Comparison of ENCODE assay signal across 8 cellular contexts in the genomic region with DNA sequence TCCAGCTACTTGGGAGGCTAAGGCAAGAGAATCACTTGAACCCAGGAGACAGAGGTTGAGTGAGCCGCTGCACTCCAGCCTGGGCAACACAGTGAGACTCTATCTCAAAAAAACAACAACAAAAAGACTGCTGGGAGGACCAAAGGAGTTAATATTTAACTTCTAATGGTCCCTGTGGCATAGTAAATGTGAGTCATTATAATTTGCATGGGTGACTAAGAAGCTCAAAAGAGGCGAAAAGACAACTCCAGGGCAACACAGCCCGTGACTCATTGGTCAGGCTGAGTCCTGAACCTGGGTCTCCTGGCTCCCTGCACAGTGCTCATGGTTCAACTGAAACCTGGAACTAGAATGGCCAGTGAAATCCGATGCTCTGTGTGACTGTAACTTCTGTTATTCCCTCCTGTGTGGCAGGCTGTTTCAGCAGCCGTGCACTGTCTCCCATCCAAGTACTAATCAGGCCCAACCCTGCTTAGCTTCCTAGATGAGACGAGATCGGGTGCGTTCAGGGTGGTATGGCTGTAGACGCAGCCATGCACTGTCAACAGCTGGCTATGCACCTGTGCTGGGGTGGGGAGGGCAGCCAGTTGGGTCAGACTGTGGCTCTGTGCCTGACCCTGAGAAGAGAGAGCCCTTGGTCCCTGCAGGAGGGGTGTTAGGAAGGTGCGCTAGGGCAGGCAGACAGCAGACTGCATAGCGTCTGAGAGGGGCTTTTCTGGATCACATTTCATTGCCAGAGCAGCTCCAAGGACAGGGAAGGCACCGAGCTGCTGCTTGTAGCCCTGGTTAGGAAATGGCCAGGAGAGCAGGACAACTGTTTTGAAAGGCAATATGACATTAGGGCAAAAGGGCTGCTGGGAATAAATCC.
DNase-seq lines count a peak whose midpoint lies in the region; ATAC-seq, FAIRE-seq and TF ChIP-seq lines count a peak whose summit lies in the region.

No MANE protein-coding gene starts in this region.

- FAIRE-seq in urothelium cell line (lab: Jason Lieb, UNC): peak; percentile 35

- no peak for TF ChIP-seq CTCF in cardiac fibroblast (IDR thresholded peaks at IDR 0.05; ENCODE audit: low read depth, low read length)

- ATAC-seq in HG03439 (IDR thresholded peaks at IDR 0.05; ENCODE audit: unreplicated experiment): peak; percentile 49

- no peak overlapping the region for H3K4me3 ChIP-seq in cardiac fibroblast (replicated peaks in 1 of 2; ENCODE audit: low read depth in 2 of 2, low read length in 2 of 2)

- peak; percentile 18 for DNase-seq in stimulated activated CD4-positive, alpha-beta T cell treated with anti-CD3 and anti-CD28 coated beads, Interleukin-15, amount 100 ng/mL, for 24 hours
- DNase-seq in stimulated activated CD4-positive, alpha-beta T cell treated with anti-CD3 and anti-CD28 coated beads, Interleukin-2, amount 100 ng/mL, for 48 hours: no peak
- DNase-seq in cardiac fibroblast (ENCODE audit: low read depth in 2 of 2): peak; percentile 34 to 56
- peak; percentile 74 for DNase-seq in urothelium cell line (ENCODE audit: low spot score)
- no peak for DNase-seq in NCI-H187 (lab: John Stamatoyannopoulos, UW)
- no peak for DNase-seq in AG08396 (ENCODE audit: low spot score)
- no peak for DNase-seq in SHP77 treated with DMSO at 0.1 percent for 48 hours (lab: John Stamatoyannopoulos, UW)

Comparison
In these comparisons a context has a peak if more than half of its experiments do, and no peak if none do; other contexts are left out.
1. DNase-seq: peak in stimulated activated CD4-positive, alpha-beta T cell treated with anti-CD3 and anti-CD28 coated beads, Interleukin-15, amount 100 ng/mL, for 24 hours (single experiment), cardiac fibroblast (2 of 2) and urothelium cell line (single experiment); none in stimulated activated CD4-positive, alpha-beta T cell treated with anti-CD3 and anti-CD28 coated beads, Interleukin-2, amount 100 ng/mL, for 48 hours (0 of 2), NCI-H187 (0 of 2), AG08396 (single experiment) and SHP77 treated with DMSO at 0.1 percent for 48 hours (single experiment).